21 cellular contexts compared by ENCODE assay signal in genomic region chr14:70032016-70032415, GRCh38.
DNase-seq lines count a peak whose midpoint lies in the region; ATAC-seq, FAIRE-seq and TF ChIP-seq lines count a peak whose summit lies in the region.
"Had no signal": no experiment of that assay in that cellular context is flagged by ENCODE, and none has a peak within 500 bp of the region (broad histone marks: within the 10 kb centered on the region; RNA-seq: fewer than 3 reads in every experiment).

No MANE protein-coding gene starts in this region.

- in situ Hi-C loops in IMR-90 (cut with MboI; ENCODE audit: low sequenced_read_pairs) = no loop called here

- H3K4me1 ChIP-seq in heart right ventricle (no peaks in the 10 kb centered on the region), IMR-90 (ENCODE audit: control insufficient read depth, insufficient read depth, low read length) (0 out of 2 replicates have a peak, but pooled peaks cover 2% of the 10 kb centered on the region), H1 (replicated peaks in 1 of 4; ENCODE audit: control insufficient read depth in 3 of 4, insufficient read depth in 4 of 4, low read length in 3 of 4) (peaks cover 2 to 11% (median 7%) of the 10 kb centered on the region in 4 experiments), smooth muscle cell (ENCODE audit: low read depth) (peaks cover 7% of the 10 kb centered on the region)

- no peak for TF ChIP-seq POLR2A in IMR-90 (IDR thresholded peaks at IDR 0.05; ENCODE audit: low read depth, low read length)
- TF ChIP-seq POLR2A in H1 (IDR thresholded peaks at IDR 0.05; ENCODE audit: control extremely low read depth in 1 of 2, low read depth in 2 of 2, low read length in 2 of 2) = no peak

- POLR2A ChIA-PET in IMR-90 (lab: Charles Lee; ENCODE audit: unreplicated experiment) (no interaction called here), H1 (lab: Charles Lee; ENCODE audit: partially characterized antibody) (no interaction called here), HEK293T (lab: Yijun Ruan, JAX) (no interaction called here)

- H4K5ac ChIP-seq in IMR-90 (ENCODE audit: low read depth, low read length) (no peak overlapping the region), H1 (ENCODE audit: insufficient read length, low read depth, low read length) (no peak overlapping the region)

- no peak overlapping the region for H4K8ac ChIP-seq in IMR-90 (ENCODE audit: low read depth in 2 of 2, low read length in 2 of 2)
- H4K8ac ChIP-seq in H1 (ENCODE audit: extremely low read depth, insufficient read depth, low read length) = no peak overlapping the region

- no peaks in the 10 kb centered on the region for H4K20me1 ChIP-seq in IMR-90 (ENCODE audit: insufficient read depth, low read length)
- no peaks in the 10 kb centered on the region for H4K20me1 ChIP-seq in H1 (replicated peaks in 1 of 2; ENCODE audit: control insufficient read depth in 1 of 2, insufficient read depth in 2 of 2, low read length in 2 of 2)
- H4K20me1 ChIP-seq in smooth muscle cell (ENCODE audit: low read depth) = no peaks in the 10 kb centered on the region
- H4K20me1 ChIP-seq: BLaER1 had no signal

- H3K56ac ChIP-seq in IMR-90 (ENCODE audit: extremely low read depth, insufficient read depth, low read length) (no peak overlapping the region), H1 (replicated peaks; ENCODE audit: insufficient read length, low read depth, low read length) (no peak overlapping the region)

- H3K9me3 ChIP-seq in heart right ventricle (no peaks in the 10 kb centered on the region), IMR-90 (ENCODE audit: control insufficient read depth, insufficient read depth, low read length) (no peaks in the 10 kb centered on the region), H1 (ENCODE audit: insufficient read depth in 2 of 2, low read depth in 1 of 2, low read length in 1 of 2) (no peaks in the 10 kb centered on the region), smooth muscle cell (replicated peaks; ENCODE audit: low read depth) (no peaks in the 10 kb centered on the region)
- H3K9me3 ChIP-seq: BLaER1, Caco-2 had no signal

- FAIRE-seq in H1 (lab: Jason Lieb, UNC) = no peak
- FAIRE-seq in urothelium cell line (lab: Jason Lieb, UNC) = peak; percentile 32
- FAIRE-seq: GM12878, GM19239 had no signal

- no peak for ATAC-seq in heart right ventricle
- no peak for ATAC-seq in IMR-90 (ENCODE audit: low read depth)
- ATAC-seq: CD8-positive, alpha-beta T cell; GM12878 had no signal

- no peak overlapping the region for H3K18ac ChIP-seq in IMR-90 (ENCODE audit: low read depth, low read length)
- H3K18ac ChIP-seq in H1 (ENCODE audit: extremely low read depth, low read length) = peak overlapping the region; percentile 71; the same call in 1 of the 2 replicates

- 0 out of 2 replicates have a peak overlapping the region, but pooled peaks have one; percentile 52 for H2BK12ac ChIP-seq in H1 (ENCODE audit: low read depth, low read length)

- CTCF ChIA-PET in IMR-90 (lab: Yijun Ruan, JAX) = interaction anchor here (1.3 kb wide), 1 partner anchor 42 kb away, joined by 3 read pairs; no protein-coding TSS in a partner anchor
- CTCF ChIA-PET in H1 (lab: Charles Lee; ENCODE audit: partially characterized antibody) = interaction anchor here (0.5 to 3.7 kb wide), 10 partner anchors 15 to 336 kb away, joined by 3 to 27 read pairs (median 4); no protein-coding TSS in a partner anchor
- CTCF ChIA-PET in HEK293T (lab: Yijun Ruan, JAX) = no interaction called here

- H4K91ac ChIP-seq in IMR-90 (ENCODE audit: insufficient read depth, low read depth, low read length) = no peak overlapping the region
- no peak overlapping the region for H4K91ac ChIP-seq in H1 (replicated peaks; ENCODE audit: insufficient read length, low read length)

- H3K23ac ChIP-seq in IMR-90 (ENCODE audit: low read depth, low read length) = no peak overlapping the region
- no peak overlapping the region for H3K23ac ChIP-seq in H1 (ENCODE audit: insufficient read length)

- BruUV-seq in IMR-90 (replicated peaks; lab: Mats Ljungman, UMichigan) = no TSS peak

- H3K14ac ChIP-seq in IMR-90 (replicated peaks; ENCODE audit: low read depth, low read length) (no peak overlapping the region), H1 (ENCODE audit: insufficient read length) (no peak overlapping the region)

- dilution Hi-C loops in IMR-90 (cut with HindIII; ENCODE audit: low sequenced_read_pairs, unreplicated experiment) = no loop called here

- H3K36me3 ChIP-seq in heart right ventricle (no peaks in the 10 kb centered on the region), IMR-90 (ENCODE audit: control insufficient read depth, insufficient read depth, low read length) (peaks cover 3% of the 10 kb centered on the region; the same call in 1 of the 2 replicates), H1 (ENCODE audit: control insufficient read depth in 2 of 4, insufficient read depth in 4 of 4, low read length in 3 of 4) (no peaks in the 10 kb centered on the region), smooth muscle cell (ENCODE audit: low read depth) (no peaks in the 10 kb centered on the region)
- H3K36me3 ChIP-seq: BLaER1 had no signal

- no peak overlapping the region for H2AK9ac ChIP-seq in IMR-90 (replicated peaks; ENCODE audit: low read depth, low read length, poor library complexity)

- H3K79me2 ChIP-seq in H1 (ENCODE audit: control insufficient read depth in 1 of 2, insufficient read depth in 2 of 2, low read length in 2 of 2) (no peaks in the 10 kb centered on the region), smooth muscle cell (ENCODE audit: low read depth) (no peaks in the 10 kb centered on the region)

- H3K79me1 ChIP-seq in IMR-90 (ENCODE audit: low read depth in 1 of 2, low read length in 2 of 2) (no peaks in the 10 kb centered on the region), H1 (ENCODE audit: low read depth, low read length) (no peaks in the 10 kb centered on the region)

- H2BK120ac ChIP-seq in IMR-90 (ENCODE audit: low read depth, low read length) (no peak overlapping the region), H1 (replicated peaks; ENCODE audit: low read depth, low read length) (no peak overlapping the region)

- H3K27me3 ChIP-seq in heart right ventricle (peaks cover 0 to 21% (median 11%) of the 10 kb centered on the region in 7 donors), IMR-90 (ENCODE audit: control insufficient read depth, insufficient read depth, low read length) (no peaks in the 10 kb centered on the region), H1 (replicated peaks in 1 of 4; ENCODE audit: control insufficient read depth in 3 of 4, extremely low read depth in 1 of 4, insufficient read depth in 3 of 4, low read length in 3 of 4) (no peaks in the 10 kb centered on the region; a peak in 1 of 7 replicates), smooth muscle cell (ENCODE audit: low read depth) (no peaks in the 10 kb centered on the region)
- H3K27me3 ChIP-seq: BLaER1 had no signal

- H2AK5ac ChIP-seq in IMR-90 (ENCODE audit: low read depth, low read length) (no peak overlapping the region), H1 (ENCODE audit: low read depth, low read length) (peak overlapping the region; percentile 66; the same call in 1 of the 2 replicates)

- H3K4me2 ChIP-seq in IMR-90 (ENCODE audit: low read depth, low read length) (no peak overlapping the region), H1 (ENCODE audit: insufficient read depth in 1 of 2, low read depth in 2 of 2, low read length in 2 of 2) (no peak overlapping the region), smooth muscle cell (no peak overlapping the region)
- H3K4me2 ChIP-seq: BLaER1 had no signal

- intact Hi-C loops in cardiac septum (cut with DNase I) (no loop called here), heart right ventricle (cut with DNase I) (no loop called here), IMR-90 (cut with micrococcal nuclease) (no loop called here)

- peak overlapping the region; percentile 41 for H2AFZ ChIP-seq in IMR-90 (replicated peaks; ENCODE audit: low read length, poor library complexity)
- H2AFZ ChIP-seq in H1 (ENCODE audit: low read length) = no peak overlapping the region
- no peak overlapping the region for H2AFZ ChIP-seq in smooth muscle cell (ENCODE audit: low read depth)
- H2AFZ ChIP-seq: GM23248 had no signal

- no peaks in the 10 kb centered on the region for H3F3A ChIP-seq in smooth muscle cell (ENCODE audit: low read depth)

- H3K27ac ChIP-seq in heart right ventricle = no peak overlapping the region
- no peak overlapping the region for H3K27ac ChIP-seq in IMR-90 (ENCODE audit: insufficient read depth, low read length)
- no peak overlapping the region for H3K27ac ChIP-seq in H1 (ENCODE audit: low read depth, low read length)
- no peak overlapping the region for H3K27ac ChIP-seq in smooth muscle cell (ENCODE audit: low read depth)
- H3K27ac ChIP-seq: BLaER1, C4-2B, GM23248 had no signal

- no peaks in the 10 kb centered on the region for H3K9me1 ChIP-seq in IMR-90 (ENCODE audit: insufficient read depth, low read length)

- H2BK15ac ChIP-seq in IMR-90 (ENCODE audit: low read depth, low read length) = no peak overlapping the region
- H2BK15ac ChIP-seq in H1 (ENCODE audit: low read length) = 0 out of 2 replicates have a peak overlapping the region, but pooled peaks have one; percentile 61

- no peaks in the 10 kb centered on the region for H3K23me2 ChIP-seq in H1 (ENCODE audit: low read depth, low read length)

- no peak overlapping the region for H3K9ac ChIP-seq in IMR-90 (ENCODE audit: low read depth, low read length)
- no peak overlapping the region for H3K9ac ChIP-seq in H1 (replicated peaks in 1 of 4; ENCODE audit: extremely low read depth in 1 of 4, low read depth in 3 of 4, low read length in 3 of 4)
- H3K9ac ChIP-seq in smooth muscle cell (ENCODE audit: low read depth) = no peak overlapping the region
- H3K9ac ChIP-seq: BLaER1, GM23248 had no signal

- no peak for TF ChIP-seq EP300 in H1 (IDR thresholded peaks at IDR 0.05; ENCODE audit: borderline replicate concordance in 1 of 2, low read depth in 2 of 2, low read length in 2 of 2)

- H3K4ac ChIP-seq in IMR-90 (ENCODE audit: low read depth, low read length) = no peak overlapping the region; the same call in 1 of the 2 replicates
- no peak overlapping the region for H3K4ac ChIP-seq in H1 (replicated peaks; ENCODE audit: insufficient read length, low read depth, low read length)

- DNase-seq in cardiac septum (ENCODE audit: low spot score) = peak; percentile 31
- no peak for DNase-seq in heart right ventricle
- DNase-seq in IMR-90 = no peak
- no peak for DNase-seq in H1 (ENCODE audit: low read depth in 1 of 2, low spot score in 2 of 2)
- DNase-seq in urothelium cell line (ENCODE audit: low spot score) = no peak
- DNase-seq in AG08395 (ENCODE audit: low spot score) = no peak
- no peak for DNase-seq in smooth muscle cell (lab: John Stamatoyannopoulos, UW; ENCODE audit: unreplicated experiment)
- no peak for DNase-seq in HEK293T (ENCODE audit: extremely low spot score)
- DNase-seq: 8988T; CD4-positive, CD25-positive, alpha-beta regulatory T cell; CD8-positive, alpha-beta T cell; DMS79; GDM1; GM23248; HCEC 1CT; HFFc6 had no signal

- 75 to 77% methylated on average over 9 of the region's 9 CpGs for WGBS in heart right ventricle, 2 donors
- 100% methylated on average over 1 of the region's 9 CpGs; no CpG with 5 or more reads in 1 of the 2 experiments for WGBS in IMR-90 (ENCODE audit: extremely low coverage in 2 of 2, insufficient read length in 1 of 2), 2 experiments
- WGBS in H1 (ENCODE audit: extremely low coverage in 1 of 2, insufficient coverage in 1 of 2, insufficient read length in 1 of 2, insufficient replicate concordance in 2 of 2, low coverage in 1 of 2, low lambda C conversion rate in 2 of 2, missing lambda C conversion rate in 1 of 2), 2 experiments = 91% methylated on average over 9 of the region's 9 CpGs; no CpG with 5 or more reads in 1 of the 2 experiments
- WGBS in smooth muscle cell (ENCODE audit: low lambda C conversion rate) = 78% methylated on average over 9 of the region's 9 CpGs

- TF ChIP-seq RAD21 in IMR-90 (IDR thresholded peaks at IDR 0.05; ENCODE audit: low read length) (no peak), H1 (IDR thresholded peaks at IDR 0.05 in 1 of 2, conservative IDR thresholded peaks at IDR 0.05 in 1 of 2; ENCODE audit: low read depth in 2 of 2, low read length in 2 of 2) (no peak)

- no peak for TF ChIP-seq CTCF in heart right ventricle (IDR thresholded peaks at IDR 0.05)
- no peak for TF ChIP-seq CTCF in IMR-90 (conservative IDR thresholded peaks at IDR 0.05; ENCODE audit: low read depth, low read length)
- TF ChIP-seq CTCF in H1 (IDR thresholded peaks at IDR 0.05; ENCODE audit: control extremely low read depth in 1 of 3, insufficient read depth in 1 of 3, low read depth in 1 of 3, low read length in 3 of 3) = no peak
- no peak for TF ChIP-seq CTCF in smooth muscle cell (IDR thresholded peaks at IDR 0.05; ENCODE audit: borderline replicate concordance, insufficient read depth, poor library complexity, severe bottlenecking)

- H3K4me3 ChIP-seq in heart right ventricle (no peak overlapping the region), IMR-90 (ENCODE audit: insufficient read depth, low read depth, low read length) (no peak overlapping the region), H1 (ENCODE audit: extremely low read depth in 1 of 4, insufficient read depth in 2 of 4, low read depth in 3 of 4, low read length in 4 of 4) (no peak overlapping the region), smooth muscle cell (no peak overlapping the region)
- H3K4me3 ChIP-seq: BLaER1, GM12878, GM23248 had no signal

- H2BK5ac ChIP-seq in IMR-90 (ENCODE audit: low read depth, low read length, poor library complexity, severe bottlenecking) = no peak overlapping the region
- H2BK5ac ChIP-seq in H1 (ENCODE audit: low read depth, low read length) = peak overlapping the region; percentile 81; the same call in 1 of the 2 replicates

- H2BK20ac ChIP-seq in IMR-90 (ENCODE audit: low read depth, low read length) (no peak overlapping the region), H1 (ENCODE audit: low read length) (peak overlapping the region; percentile 90; the same call in 1 of the 2 replicates)
